ENCODE assay signal across 17 cellular contexts in genomic region chr17:41580651-41581365, GRCh38. TPM values are rescaled to one million over a fixed set of nuclear protein-coding genes. Genes with fewer than 3 reads are reported as not detected.
DNase-seq lines count a peak whose midpoint lies in the region; FAIRE-seq and TF ChIP-seq lines count a peak whose summit lies in the region.
"Had no signal": no experiment of that assay in that cellular context is flagged by ENCODE, and none has a peak within 500 bp of the region (broad histone marks: within the 10 kb centered on the region; RNA-seq: fewer than 3 reads in every experiment).

No MANE protein-coding gene starts in this region.

- H3K4me3 Mint-ChIP-seq in endodermal cell: no peak overlapping the region
- H3K4me3 Mint-ChIP-seq: CD4-positive, alpha-beta T cell had no signal

- TF ChIP-seq CTCF in esophagus squamous epithelium (IDR thresholded peaks at IDR 0.05) (no peak), smooth muscle cell (IDR thresholded peaks at IDR 0.05; ENCODE audit: borderline replicate concordance, insufficient read depth, poor library complexity, severe bottlenecking) (no peak), dorsolateral prefrontal cortex (IDR thresholded peaks at IDR 0.05 in 54 of 56, conservative IDR thresholded peaks at IDR 0.05 in 2 of 56; ENCODE audit: low read depth in 1 of 56, partially characterized antibody in 56 of 56) (no peak), endodermal cell (conservative IDR thresholded peaks at IDR 0.05) (no peak)

- peaks cover 36% of the 10 kb centered on the region for H3K27me3 Mint-ChIP-seq in endodermal cell (ENCODE audit: insufficient read depth)

- H3K9ac ChIP-seq in adipocyte (ENCODE audit: low read length) (no peak overlapping the region), smooth muscle cell (ENCODE audit: low read depth) (no peak overlapping the region), endodermal cell (ENCODE audit: extremely low read depth, low read length, poor library complexity, severe bottlenecking) (no peak overlapping the region)

- peak overlapping the region; percentile 45 to 81 (median 66) for H3K27ac ChIP-seq in esophagus squamous epithelium
- H3K27ac ChIP-seq in smooth muscle cell (ENCODE audit: low read depth): peak overlapping the region; percentile 71
- H3K27ac ChIP-seq in dorsolateral prefrontal cortex: no peak overlapping the region
- H3K27ac ChIP-seq in endodermal cell (ENCODE audit: low read depth, low read length): no peak overlapping the region
- H3K27ac ChIP-seq: Peyer's patch had no signal

- no peaks in the 10 kb centered on the region for H4K20me1 ChIP-seq in smooth muscle cell (ENCODE audit: low read depth)

- no peaks in the 10 kb centered on the region for H3K9me3 Mint-ChIP-seq in endodermal cell
- H3K9me3 Mint-ChIP-seq: CD4-positive, alpha-beta T cell had no signal

- no peaks in the 10 kb centered on the region for H3K36me3 Mint-ChIP-seq in endodermal cell (ENCODE audit: low read depth)

- no peaks in the 10 kb centered on the region for H3K9me3 ChIP-seq in adipocyte (ENCODE audit: control insufficient read depth, low read length)
- H3K9me3 ChIP-seq in esophagus squamous epithelium: no peaks in the 10 kb centered on the region
- H3K9me3 ChIP-seq in smooth muscle cell (replicated peaks; ENCODE audit: low read depth): no peaks in the 10 kb centered on the region
- no peaks in the 10 kb centered on the region for H3K9me3 ChIP-seq in endodermal cell (ENCODE audit: control insufficient read depth, low read length)
- H3K9me3 ChIP-seq: Peyer's patch had no signal

- H2AFZ ChIP-seq in smooth muscle cell (ENCODE audit: low read depth): no peak overlapping the region

- peaks cover 16% of the 10 kb centered on the region for H3K4me1 Mint-ChIP-seq in endodermal cell

- H3K4me3 ChIP-seq in adipocyte (ENCODE audit: low read length): no peak overlapping the region
- H3K4me3 ChIP-seq in esophagus squamous epithelium: no peak overlapping the region
- H3K4me3 ChIP-seq in smooth muscle cell: no peak overlapping the region
- H3K4me3 ChIP-seq in dorsolateral prefrontal cortex: no peak overlapping the region
- H3K4me3 ChIP-seq in endodermal cell (ENCODE audit: low read length): no peak overlapping the region
- H3K4me3 ChIP-seq: Peyer's patch had no signal

- no peak for FAIRE-seq in HTR-8/SVneo (lab: Jason Lieb, UNC)
- FAIRE-seq: D721Med had no signal

- H3K27me3 ChIP-seq in adipocyte (replicated peaks; ENCODE audit: control insufficient read depth, insufficient read depth, low read length) (peaks cover 49% of the 10 kb centered on the region), esophagus squamous epithelium (peaks cover 0 to 55% (median 0%) of the 10 kb centered on the region in 4 donors), smooth muscle cell (ENCODE audit: low read depth) (no peaks in the 10 kb centered on the region), dorsolateral prefrontal cortex (peaks cover 0 to 24% (median 8%) of the 10 kb centered on the region in 45 donors), endodermal cell (ENCODE audit: control insufficient read depth, insufficient read depth, low read length, poor library complexity, severe bottlenecking) (no peaks in the 10 kb centered on the region)
- H3K27me3 ChIP-seq: Peyer's patch had no signal

- H3F3A ChIP-seq in smooth muscle cell (ENCODE audit: low read depth): no peaks in the 10 kb centered on the region

- peaks cover 24% of the 10 kb centered on the region for H3K4me1 ChIP-seq in adipocyte (ENCODE audit: control insufficient read depth, insufficient read depth, low read length)
- H3K4me1 ChIP-seq in esophagus squamous epithelium: peaks cover 0 to 79% (median 19%) of the 10 kb centered on the region in 3 donors
- no peaks in the 10 kb centered on the region for H3K4me1 ChIP-seq in smooth muscle cell (ENCODE audit: low read depth)
- H3K4me1 ChIP-seq in endodermal cell (ENCODE audit: control insufficient read depth, insufficient read depth, low read length): peaks cover 4% of the 10 kb centered on the region

- WGBS in esophagus squamous epithelium, 2 donors: 15 to 21% methylated on average over 1 of the region's 1 CpG
- 52% methylated on average over 1 of the region's 1 CpG for WGBS in smooth muscle cell (ENCODE audit: low lambda C conversion rate)
- WGBS in endodermal cell (ENCODE audit: insufficient coverage in 1 of 2, insufficient read length in 1 of 2), 2 experiments: 79% methylated on average over 1 of the region's 1 CpG; no CpG with 5 or more reads in 1 of the 2 experiments

- intact Hi-C loops in esophagus squamous epithelium (cut with DNase I): loop anchor here (5.0 kb wide), 1 partner anchor 66 kb away; no protein-coding TSS in a partner anchor
- intact Hi-C loops in dorsolateral prefrontal cortex (cut with DNase I): no loop called here

- no peaks in the 10 kb centered on the region for H3K79me2 ChIP-seq in smooth muscle cell (ENCODE audit: low read depth)

- peak; percentile 49 for DNase-seq in HPDE6-E6E7 (ENCODE audit: extremely low spot score)
- peak; percentile 12 for DNase-seq in adipocyte (ENCODE audit: low read depth)
- no peak for DNase-seq in esophagus squamous epithelium (lab: John Stamatoyannopoulos, UW)
- no peak for DNase-seq in smooth muscle cell (lab: John Stamatoyannopoulos, UW; ENCODE audit: unreplicated experiment)
- no peak for DNase-seq in dorsolateral prefrontal cortex
- no peak for DNase-seq in C1 segment of cervical spinal cord (lab: John Stamatoyannopoulos, UW)
- DNase-seq in endodermal cell: no peak
- no peak for DNase-seq in HTR-8/SVneo (ENCODE audit: insufficient read length, low spot score)
- DNase-seq: CD4-positive, alpha-beta T cell; DMS79 treated with DMSO at 0.1 percent for 48 hours; H7; IMR-90; Kasumi-1; NCI-H446; Peyer's patch; SIG-M5 had no signal

- no peak overlapping the region for H3K27ac Mint-ChIP-seq in endodermal cell
- H3K27ac Mint-ChIP-seq: CD4-positive, alpha-beta T cell had no signal

- no peak for TF ChIP-seq POLR2A in esophagus squamous epithelium (IDR thresholded peaks at IDR 0.05)

- no peak overlapping the region for H3K4me2 ChIP-seq in smooth muscle cell

- H3K36me3 ChIP-seq in adipocyte (ENCODE audit: control insufficient read depth, insufficient read depth, low read length, severe bottlenecking) (no peaks in the 10 kb centered on the region), esophagus squamous epithelium (no peaks in the 10 kb centered on the region), smooth muscle cell (ENCODE audit: low read depth) (no peaks in the 10 kb centered on the region), endodermal cell (ENCODE audit: control insufficient read depth, insufficient read depth, low read length) (no peaks in the 10 kb centered on the region)
- H3K36me3 ChIP-seq: Peyer's patch had no signal

RNA-seq across cellular contexts. Expression of gene KRT14, which starts 5.9 kb away (rescaled TPM):
- total RNA-seq in esophagus squamous epithelium (1,000 to 10,000 TPM in 2 of 4 donors, 100 to 1,000 TPM in 2; 115 to 7,717 (median 1,579) TPM), smooth muscle cell (235 and 348 TPM in 2 replicates), dorsolateral prefrontal cortex (not detected), endodermal cell (not detected)
- polyA plus RNA-seq in smooth muscle cell: 193 and 492 TPM in 2 replicates
- not detected for polyA plus RNA-seq in endodermal cell (2013, experiment 1 of 2)
- not detected for polyA plus RNA-seq in endodermal cell (2013, experiment 2 of 2)
- total RNA-seq: CD4-positive, alpha-beta T cell; H7; IMR-90 had no signal
- polyA plus RNA-seq: IMR-90 had no signal

RNA-seq across cellular contexts. Expression of gene KRT9, which starts 8.9 kb away (rescaled TPM):
- total RNA-seq in esophagus squamous epithelium: under 1 TPM in 2 of 4 donors, not detected in 2; 0.19 to 0.61 TPM
- 0.22 and 1.3 TPM in 2 replicates for total RNA-seq in smooth muscle cell
- polyA plus RNA-seq in smooth muscle cell: not detected in 2 replicates
- under 1 TPM in 3 of 120 experiments, not detected in 117; 0.18 to 0.33 (median 0.24) TPM for total RNA-seq in dorsolateral prefrontal cortex
- not detected for total RNA-seq in endodermal cell
- not detected for polyA plus RNA-seq in endodermal cell (2013, experiment 1 of 2)
- polyA plus RNA-seq in endodermal cell (2013, experiment 2 of 2): not detected
- total RNA-seq: CD4-positive, alpha-beta T cell; H7; IMR-90; Peyer's patch had no signal
- polyA plus RNA-seq: IMR-90 had no signal

RNA-seq across cellular contexts. Expression of gene KRT16, which starts 31.8 kb away (rescaled TPM):
- total RNA-seq in esophagus squamous epithelium (1,000 to 10,000 TPM in 2 of 4 donors, 100 to 1,000 TPM in 2; 156 to 6,712 (median 1,275) TPM), smooth muscle cell (404 and 521 TPM in 2 replicates), dorsolateral prefrontal cortex (1 to 10 TPM in 1 of 120 experiments, under 1 TPM in 4, not detected in 115; 0.35 to 1.1 (median 0.47) TPM), endodermal cell (not detected)
- 304 and 399 TPM in 2 replicates for polyA plus RNA-seq in smooth muscle cell
- not detected for polyA plus RNA-seq in endodermal cell (2013, experiment 1 of 2)
- polyA plus RNA-seq in endodermal cell (2013, experiment 2 of 2): not detected
- total RNA-seq: CD4-positive, alpha-beta T cell; H7; IMR-90; Peyer's patch had no signal
- polyA plus RNA-seq: IMR-90 had no signal

RNA-seq across cellular contexts. Expression of gene KRT17, which starts 43.6 kb away (rescaled TPM):
- 1,000 to 10,000 TPM in 1 of 4 donors, 10 to 100 TPM in 3; 45.8 to 2,552 (median 75.7) TPM for total RNA-seq in esophagus squamous epithelium
- total RNA-seq in smooth muscle cell: 1,301 and 1,591 TPM in 2 replicates
- 869 and 2,544 TPM in 2 replicates for polyA plus RNA-seq in smooth muscle cell
- 10 to 100 TPM in 105 of 120 experiments, 1 to 10 TPM in 14, not detected in 1; 2.7 to 45.6 (median 21.7) TPM for total RNA-seq in dorsolateral prefrontal cortex
- total RNA-seq in endodermal cell: not detected
- 0.36 TPM for polyA plus RNA-seq in endodermal cell (2013, experiment 1 of 2)
- polyA plus RNA-seq in endodermal cell (2013, experiment 2 of 2): 0.62 TPM
- total RNA-seq: CD4-positive, alpha-beta T cell; H7 had no signal

RNA-seq across cellular contexts. Expression of gene KRT19, which starts 52.7 kb away (rescaled TPM):
- total RNA-seq in esophagus squamous epithelium (1,000 to 10,000 TPM in 2 of 4 donors, 100 to 1,000 TPM in 2; 589 to 1,442 (median 1,001) TPM), smooth muscle cell (539 and 722 TPM in 2 replicates), dorsolateral prefrontal cortex (10 to 100 TPM in 1 of 120 experiments, 1 to 10 TPM in 78, under 1 TPM in 26, not detected in 15; 0.34 to 13.9 (median 1.5) TPM), endodermal cell (1,000 to 10,000 TPM in 1 of 2 donors, 100 to 1,000 TPM in 1; 750 to 1,012 TPM)
- polyA plus RNA-seq in smooth muscle cell: 454 and 1,762 TPM in 2 replicates
- 178 TPM for polyA plus RNA-seq in endodermal cell (2013, experiment 1 of 2)
- 191 TPM for polyA plus RNA-seq in endodermal cell (2013, experiment 2 of 2)
- total RNA-seq: CD4-positive, alpha-beta T cell had no signal

Comparison
In these comparisons a context has a peak if more than half of its experiments do, and no peak if none do; other contexts are left out.
1. DNase-seq: peak in HPDE6-E6E7 (single experiment) and adipocyte (single experiment); none in esophagus squamous epithelium (single experiment), smooth muscle cell (single experiment), dorsolateral prefrontal cortex (0 of 10), C1 segment of cervical spinal cord (0 of 14), endodermal cell (single experiment) and HTR-8/SVneo (single experiment).
2. H3K27ac ChIP-seq: peak in esophagus squamous epithelium (4 of 4) and smooth muscle cell (single experiment); none in dorsolateral prefrontal cortex (0 of 59) and endodermal cell (single experiment).
3. RNA of gene KRT14, which starts 5.9 kb away (total RNA-seq): 115 to 7,717 TPM in esophagus squamous epithelium and 235 to 348 TPM in smooth muscle cell; not detected in dorsolateral prefrontal cortex and not detected in endodermal cell; every median in the first group is over 10 times any median in the second.
4. RNA of gene KRT16, which starts 31.8 kb away (total RNA-seq): 156 to 6,712 TPM in esophagus squamous epithelium and 404 to 521 TPM in smooth muscle cell; 0.35 to 1.1 TPM in dorsolateral prefrontal cortex and not detected in endodermal cell; every median in the first group is over 10 times any median in the second.